19 cellular contexts compared by ENCODE assay signal in genomic region chr5:180020176-180020575, GRCh38. TPM values are rescaled to one million over a fixed set of nuclear protein-coding genes. Genes with fewer than 3 reads are reported as not detected.
A peak's percentile ranks its signal among the peaks of the same experiment; 100 is the strongest.
DNase-seq lines count a peak whose midpoint lies in the region; ATAC-seq and TF ChIP-seq lines count a peak whose summit lies in the region.
"Had no signal": no experiment of that assay in that cellular context is flagged by ENCODE, and none has a peak within 500 bp of the region (broad histone marks: within the 10 kb centered on the region; RNA-seq: fewer than 3 reads in every experiment).

No MANE protein-coding gene starts in this region.

- DNase-seq in RPMI8226 (peak; percentile 19), endothelial cell (ENCODE audit: low spot score) (no peak), nephron progenitor cell (no peak), progenitor cell of endocrine pancreas (ENCODE audit: low spot score, unreplicated experiment) (no peak)
- DNase-seq in stimulated activated naive B cell treated with anti-CD40 and anti-IgM and Interleukin-4, amounts not matched to agents 10 μg/mL and 1 μg/mL and 100 μg/mL, for 72 hours, result no peak
- DNase-seq: AML-193; Caco-2; CD8-positive, alpha-beta T cell; HCEC 1CT; MV-4-11; NCI-H2029 treated with DMSO at 0.1 percent for 48 hours; NCI-H446 treated with DMSO at 0.1 percent for 48 hours; NCI-H526 treated with DMSO at 0.1 percent for 48 hours; SHP77 treated with DMSO at 0.1 percent for 48 hours had no signal

- H3K9me3 Mint-ChIP-seq in endothelial cell (ENCODE audit: unreplicated experiment) (no peaks in the 10 kb centered on the region), nephron progenitor cell (peaks cover 48% of the 10 kb centered on the region), progenitor cell of endocrine pancreas (ENCODE audit: low read depth) (peaks cover 6% of the 10 kb centered on the region)
- H3K9me3 Mint-ChIP-seq in stimulated activated naive B cell treated with anti-CD40 and anti-IgM and Interleukin-4, amounts not matched to agents 10 μg/mL and 1 μg/mL and 100 μg/mL, for 72 hours, result peaks cover 4 to 7% of the 10 kb centered on the region in 2 donors
- H3K9me3 Mint-ChIP-seq: CD8-positive, alpha-beta T cell; IgD-negative memory B cell had no signal

- TF ChIP-seq CTCF in endothelial cell (IDR thresholded peaks at IDR 0.05; ENCODE audit: unreplicated experiment) (no peak), nephron progenitor cell (IDR thresholded peaks at IDR 0.05) (no peak), progenitor cell of endocrine pancreas (IDR thresholded peaks at IDR 0.05; ENCODE audit: unreplicated experiment) (no peak)

- H3K36me3 Mint-ChIP-seq in endothelial cell (ENCODE audit: low read depth, unreplicated experiment) (peaks cover 24% of the 10 kb centered on the region), nephron progenitor cell (ENCODE audit: low read depth) (peaks cover 96% of the 10 kb centered on the region), progenitor cell of endocrine pancreas (ENCODE audit: insufficient read depth) (peaks cover 34% of the 10 kb centered on the region)
- H3K36me3 Mint-ChIP-seq in stimulated activated naive B cell treated with anti-CD40 and anti-IgM and Interleukin-4, amounts not matched to agents 10 μg/mL and 1 μg/mL and 100 μg/mL, for 72 hours, result peaks cover 37 to 63% of the 10 kb centered on the region in 2 donors

- H3K27me3 Mint-ChIP-seq in endothelial cell (ENCODE audit: unreplicated experiment) (peaks cover 3% of the 10 kb centered on the region), nephron progenitor cell (ENCODE audit: low read depth, poor library complexity) (peaks cover 3% of the 10 kb centered on the region), progenitor cell of endocrine pancreas (no peaks in the 10 kb centered on the region)
- no peaks in the 10 kb centered on the region for H3K27me3 Mint-ChIP-seq in stimulated activated naive B cell treated with anti-CD40 and anti-IgM and Interleukin-4, amounts not matched to agents 10 μg/mL and 1 μg/mL and 100 μg/mL, for 72 hours
- H3K27me3 Mint-ChIP-seq: IgD-negative memory B cell had no signal

- peaks cover 47% of the 10 kb centered on the region for H3K4me1 Mint-ChIP-seq in endothelial cell (ENCODE audit: unreplicated experiment)
- H3K4me1 Mint-ChIP-seq in nephron progenitor cell, result peaks cover 4% of the 10 kb centered on the region
- peaks cover 9 to 13% of the 10 kb centered on the region in 2 donors for H3K4me1 Mint-ChIP-seq in stimulated activated naive B cell treated with anti-CD40 and anti-IgM and Interleukin-4, amounts not matched to agents 10 μg/mL and 1 μg/mL and 100 μg/mL, for 72 hours
- H3K4me1 Mint-ChIP-seq in progenitor cell of endocrine pancreas (ENCODE audit: low read depth), result no peaks in the 10 kb centered on the region
- H3K4me1 Mint-ChIP-seq: IgD-negative memory B cell had no signal

- H3K27ac Mint-ChIP-seq in endothelial cell (ENCODE audit: unreplicated experiment) (peak overlapping the region; percentile 81), nephron progenitor cell (peak overlapping the region; percentile 25), progenitor cell of endocrine pancreas (no peak overlapping the region)
- H3K27ac Mint-ChIP-seq in stimulated activated naive B cell treated with anti-CD40 and anti-IgM and Interleukin-4, amounts not matched to agents 10 μg/mL and 1 μg/mL and 100 μg/mL, for 72 hours, result peak overlapping the region; percentile 59
- H3K27ac Mint-ChIP-seq: IgD-negative memory B cell had no signal

- H3K4me3 Mint-ChIP-seq in endothelial cell (ENCODE audit: unreplicated experiment) (peak overlapping the region; percentile 39), nephron progenitor cell (no peak overlapping the region), progenitor cell of endocrine pancreas (ENCODE audit: low read depth) (no peak overlapping the region)
- no peak overlapping the region for H3K4me3 Mint-ChIP-seq in stimulated activated naive B cell treated with anti-CD40 and anti-IgM and Interleukin-4, amounts not matched to agents 10 μg/mL and 1 μg/mL and 100 μg/mL, for 72 hours
- H3K4me3 Mint-ChIP-seq: CD8-positive, alpha-beta T cell had no signal

- ATAC-seq in stimulated activated naive B cell treated with anti-CD40 and anti-IgM and Interleukin-4, amounts not matched to agents 10 μg/mL and 1 μg/mL and 100 μg/mL, for 72 hours (replicated peaks), result no peak
- no peak for ATAC-seq in SK-N-SH treated with all-trans-retinoic acid at 6 μM for 48 hours
- ATAC-seq in HG03175 (IDR thresholded peaks at IDR 0.05; ENCODE audit: unreplicated experiment), result no peak
- ATAC-seq: A549; CD8-positive, alpha-beta T cell; GM12878 had no signal

TF ChIP-seq in SK-N-SH treated with all-trans-retinoic acid at 6 μM for 48 hours, 23 proteins besides CTCF, POLR2A, EP300 and RAD21:
- no peak for TF ChIP-seq ZNF565 (CRISPR knock-in tag; conservative IDR thresholded peaks at IDR 0.05; ENCODE audit: low read depth)
- no peak for TF ChIP-seq ZFP3 (CRISPR knock-in tag; IDR thresholded peaks at IDR 0.05)
- no peak for TF ChIP-seq GLIS3 (CRISPR knock-in tag; IDR thresholded peaks at IDR 0.05)
- no peak for TF ChIP-seq TCF4 (CRISPR knock-in tag; IDR thresholded peaks at IDR 0.05; ENCODE audit: borderline replicate concordance)
- no peak for TF ChIP-seq ISL1 (CRISPR knock-in tag; IDR thresholded peaks at IDR 0.05)
- TF ChIP-seq RARB (CRISPR knock-in tag; IDR thresholded peaks at IDR 0.05), result no peak
- no peak for TF ChIP-seq ESRRG (CRISPR knock-in tag; IDR thresholded peaks at IDR 0.05)
- TF ChIP-seq CSDC2 (CRISPR knock-in tag; IDR thresholded peaks at IDR 0.05), result no peak
- TF ChIP-seq SNAI2 (CRISPR knock-in tag; IDR thresholded peaks at IDR 0.05), result no peak

RNA-seq across cellular contexts. Expression of gene RNF130, which starts 51.4 kb away (rescaled TPM):
- total RNA-seq in endothelial cell (ENCODE audit: unreplicated experiment) (67.3 TPM), progenitor cell of endocrine pancreas (73.8 and 74.1 TPM in 2 replicates)
